In genomic region chr3:197463279-197463678, GRCh38 we compare ENCODE assay signal across 1 cellular context.
TF ChIP-seq lines count a peak whose summit lies in the region.

No MANE protein-coding gene starts in this region.

TF ChIP-seq in IMR-90, 13 proteins besides CTCF, POLR2A, EP300 and RAD21 (continued from another document):
- TF ChIP-seq, protein P1, sequence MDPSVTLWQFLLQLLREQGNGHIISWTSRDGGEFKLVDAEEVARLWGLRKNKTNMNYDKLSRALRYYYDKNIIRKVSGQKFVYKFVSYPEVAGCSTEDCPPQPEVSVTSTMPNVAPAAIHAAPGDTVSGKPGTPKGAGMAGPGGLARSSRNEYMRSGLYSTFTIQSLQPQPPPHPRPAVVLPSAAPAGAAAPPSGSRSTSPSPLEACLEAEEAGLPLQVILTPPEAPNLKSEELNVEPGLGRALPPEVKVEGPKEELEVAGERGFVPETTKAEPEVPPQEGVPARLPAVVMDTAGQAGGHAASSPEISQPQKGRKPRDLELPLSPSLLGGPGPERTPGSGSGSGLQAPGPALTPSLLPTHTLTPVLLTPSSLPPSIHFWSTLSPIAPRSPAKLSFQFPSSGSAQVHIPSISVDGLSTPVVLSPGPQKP (IDR thresholded peaks at IDR 0.05; ENCODE audit: borderline replicate concordance, low read depth, low read length) = no peak
- TF ChIP-seq BHLHE40 (IDR thresholded peaks at IDR 0.05; ENCODE audit: low read depth, low read length) (no peak), MXI1 (IDR thresholded peaks at IDR 0.05; ENCODE audit: borderline replicate concordance, low read depth, low read length) (no peak), NFE2L2 (IDR thresholded peaks at IDR 0.05; ENCODE audit: low read depth, low read length) (no peak), RFX5 (IDR thresholded peaks at IDR 0.05; ENCODE audit: low read depth, low read length) (no peak), SMC3 (IDR thresholded peaks at IDR 0.05; ENCODE audit: low read depth, low read length) (no peak), USF2 (IDR thresholded peaks at IDR 0.05; ENCODE audit: low read depth, low read length) (no peak), MAZ (IDR thresholded peaks at IDR 0.05; ENCODE audit: borderline replicate concordance, low read depth, low read length) (no peak)
